Comparison of ENCODE assay signal across 9 cellular contexts in genomic region chr10:30384791-30385201, GRCh38. TPM values are rescaled to one million over a fixed set of nuclear protein-coding genes. Genes with fewer than 3 reads are reported as not detected.
DNase-seq lines count a peak whose midpoint lies in the region; ATAC-seq and TF ChIP-seq lines count a peak whose summit lies in the region.
"Had no signal": no experiment of that assay in that cellular context is flagged by ENCODE, and none has a peak within 500 bp of the region (broad histone marks: within the 10 kb centered on the region; RNA-seq: fewer than 3 reads in every experiment).

No MANE protein-coding gene starts in this region.

- H3K79me2 ChIP-seq in SU-DHL-6 (ENCODE audit: insufficient read depth, low read length): no peaks in the 10 kb centered on the region

- DNase-seq in D341Med (ENCODE audit: low spot score): peak; percentile 68
- peak; percentile 71 for DNase-seq in H7
- peak in 1 of 5 donors; percentile 44 for DNase-seq in heart left ventricle
- peak; percentile 54 for DNase-seq in upper lobe of right lung
- DNase-seq in coronary artery (ENCODE audit: low spot score): no peak

- H3K9me2 ChIP-seq in SU-DHL-6 (replicated peaks; ENCODE audit: insufficient read depth, low read length): no peaks in the 10 kb centered on the region

- no peak overlapping the region for H3K9ac ChIP-seq in SU-DHL-6 (ENCODE audit: low read length)

- no peak overlapping the region for H2AFZ ChIP-seq in SU-DHL-6 (ENCODE audit: low read depth, low read length, severe bottlenecking)

- no peak for TF ChIP-seq POLR2A in heart left ventricle (IDR thresholded peaks at IDR 0.05)

- H3F3A ChIP-seq in SU-DHL-6 (ENCODE audit: insufficient read depth): no peaks in the 10 kb centered on the region

- peak; percentile 21 for TF ChIP-seq CTCF in SU-DHL-6 (IDR thresholded peaks at IDR 0.05; ENCODE audit: insufficient read depth, low read length, poor library complexity, severe bottlenecking)
- TF ChIP-seq CTCF in heart left ventricle (IDR thresholded peaks at IDR 0.05): peak in 8 of 12 donors; percentile 14 to 47 (median 30)
- peak; percentile 50 for TF ChIP-seq CTCF in upper lobe of right lung (IDR thresholded peaks at IDR 0.05)
- TF ChIP-seq CTCF in coronary artery (IDR thresholded peaks at IDR 0.05): no peak

- no peaks in the 10 kb centered on the region for H4K20me1 ChIP-seq in SU-DHL-6 (ENCODE audit: low read depth, low read length)

- no peaks in the 10 kb centered on the region for H3K9me3 ChIP-seq in SU-DHL-6 (ENCODE audit: insufficient read depth, low read length)
- no peaks in the 10 kb centered on the region for H3K9me3 ChIP-seq in heart left ventricle
- no peaks in the 10 kb centered on the region for H3K9me3 ChIP-seq in upper lobe of right lung

- no peak overlapping the region for H3K4me2 ChIP-seq in SU-DHL-6 (ENCODE audit: low read depth, low read length, poor library complexity, severe bottlenecking)

- intact Hi-C loops in heart left ventricle (cut with DNase I) (no loop called here), upper lobe of right lung (cut with DNase I) (loop anchor here (5.0 kb wide), 1 partner anchor 208 kb away; no protein-coding TSS in a partner anchor)

- no peaks in the 10 kb centered on the region for H3K36me3 ChIP-seq in H7 (replicated peaks; ENCODE audit: control insufficient read depth, insufficient read depth, low read length)
- no peaks in the 10 kb centered on the region for H3K36me3 ChIP-seq in SU-DHL-6 (ENCODE audit: low read length)
- H3K36me3 ChIP-seq in heart left ventricle: no peaks in the 10 kb centered on the region
- no peaks in the 10 kb centered on the region for H3K36me3 ChIP-seq in upper lobe of right lung

- no peak overlapping the region for H3K4me3 ChIP-seq in H7 (ENCODE audit: insufficient read depth, low read depth, low read length)
- no peak overlapping the region for H3K4me3 ChIP-seq in SU-DHL-6 (ENCODE audit: insufficient read depth, low read length, poor library complexity, severe bottlenecking)
- H3K4me3 ChIP-seq in heart left ventricle: no peak overlapping the region
- no peak overlapping the region for H3K4me3 ChIP-seq in upper lobe of right lung
- H3K4me3 ChIP-seq in coronary artery: no peak overlapping the region

- 63 to 72% (median 69%) methylated on average over 9 of the region's 9 CpGs for WGBS in heart left ventricle, 4 donors

- H3K27me3 ChIP-seq in H7 (ENCODE audit: control insufficient read depth, insufficient read depth, low read length) (no peaks in the 10 kb centered on the region), SU-DHL-6 (ENCODE audit: low read length) (no peaks in the 10 kb centered on the region), heart left ventricle (no peaks in the 10 kb centered on the region), upper lobe of right lung (no peaks in the 10 kb centered on the region)

- H3K27ac ChIP-seq in SU-DHL-6 (ENCODE audit: low read depth, low read length): no peak overlapping the region
- H3K27ac ChIP-seq in heart left ventricle: no peak overlapping the region
- no peak overlapping the region for H3K27ac ChIP-seq in upper lobe of right lung
- no peak overlapping the region for H3K27ac ChIP-seq in coronary artery
- H3K27ac ChIP-seq: epithelial cell of prostate had no signal

- ATAC-seq in heart left ventricle (peak in 3 of 4 donors; percentile 47 to 61 (median 52)), upper lobe of right lung (peak; percentile 76), GM21360 (IDR thresholded peaks at IDR 0.05; ENCODE audit: unreplicated experiment) (no peak), GM19463 (IDR thresholded peaks at IDR 0.05; ENCODE audit: unreplicated experiment) (no peak)

- H3K4me1 ChIP-seq in heart left ventricle: peaks cover 0 to 20% (median 0%) of the 10 kb centered on the region in 12 donors
- peaks cover 9% of the 10 kb centered on the region for H3K4me1 ChIP-seq in upper lobe of right lung

RNA-seq across cellular contexts. Expression of gene MTPAP, which starts 35.7 kb away (rescaled TPM):
- 25.1 and 27.1 TPM in 2 replicates for total RNA-seq in H7 (2014; rRNA removed; shearing (Covaris generic))
- total RNA-seq in heart left ventricle (10 to 100 TPM; 12.7 to 26.7 (median 19.1) TPM), upper lobe of right lung (24.5 TPM)
- polyA plus RNA-seq in heart left ventricle: 1 to 10 TPM; 7.0 to 7.8 TPM

RNA-seq across cellular contexts. Expression of gene MAP3K8, which starts 49.2 kb away (rescaled TPM):
- 10.5 and 12.9 TPM in 2 replicates for total RNA-seq in H7 (2014; rRNA removed; shearing (Covaris generic))
- total RNA-seq in heart left ventricle (10 to 100 TPM in 3 of 9 donors, 1 to 10 TPM in 6; 4.2 to 39.0 (median 5.8) TPM), upper lobe of right lung (33.7 TPM)
- 1 to 10 TPM; 3.6 to 6.0 TPM for polyA plus RNA-seq in heart left ventricle

Comparison
In these comparisons a context has a peak if more than half of its experiments do, and no peak if none do; other contexts are left out.
1. ATAC-seq: peak in heart left ventricle (3 of 4) and upper lobe of right lung (single experiment); none in GM21360 (single experiment) and GM19463 (single experiment).